ENCODE assay signal across 9 cellular contexts in genomic region chr15:72272997-72273352, GRCh38. TPM values are rescaled to one million over a fixed set of nuclear protein-coding genes. Genes with fewer than 3 reads are reported as not detected.
DNase-seq lines count a peak whose midpoint lies in the region; ATAC-seq, FAIRE-seq and TF ChIP-seq lines count a peak whose summit lies in the region.
"Had no signal": no experiment of that assay in that cellular context is flagged by ENCODE, and none has a peak within 500 bp of the region (broad histone marks: within the 10 kb centered on the region; RNA-seq: fewer than 3 reads in every experiment).

No MANE protein-coding gene starts in this region.

- H3K4me1 Mint-ChIP-seq in activated CD8-positive, alpha-beta memory T cell treated with anti-CD3 and anti-CD28 coated beads, Interleukin-2, amount 10 ng/mL, durations not matched to agents 7 days and 5 days, result peaks cover 28% of the 10 kb centered on the region
- H3K4me1 Mint-ChIP-seq in activated naive CD8-positive, alpha-beta T cell treated with anti-CD3 and anti-CD28 coated beads for 36 hours, result peaks cover 30% of the 10 kb centered on the region

- intact Hi-C loops in testis (cut with DNase I; ENCODE audit: low total_unique reads), result loop anchor here (2.0 to 10.0 kb wide), 2 partner anchors 42 to 68 kb away; partner anchors contain the start of gene PKM

- CTCF ChIA-PET in activated CD8-positive, alpha-beta memory T cell treated with anti-CD3 and anti-CD28 coated beads, Interleukin-2, amount 10 ng/mL, durations not matched to agents 7 days and 5 days (lab: Charles Lee), result interaction anchor here (0.6 to 2.1 kb wide), 11 partner anchors 11 to 529 kb away, joined by 3 to 10 read pairs (median 4); partner anchors contain the start of gene PKM

- dilution Hi-C loops in keratinocyte (cut with MboI; ENCODE audit: extremely low pct_ligation_motif_present, low sequenced_read_pairs), result no loop called here

- H3K36me3 ChIP-seq in keratinocyte (ENCODE audit: control insufficient read depth in 2 of 2, extremely low read depth in 1 of 2, insufficient read depth in 2 of 2, low read length in 2 of 2), result peaks cover 2 to 18% of the 10 kb centered on the region in 2 experiments
- no peaks in the 10 kb centered on the region for H3K36me3 ChIP-seq in testis (ENCODE audit: low read depth, missing control alignments)

- H3K4me1 ChIP-seq in keratinocyte (ENCODE audit: control insufficient read depth, extremely low read depth, insufficient read depth, low read length) (peaks cover 12% of the 10 kb centered on the region), testis (peaks cover 19% of the 10 kb centered on the region)

- peak; percentile 2 for ATAC-seq in activated CD8-positive, alpha-beta memory T cell treated with anti-CD3 and anti-CD28 coated beads, Interleukin-2, amount 10 ng/mL, durations not matched to agents 7 days and 5 days
- ATAC-seq in GM18511 (IDR thresholded peaks at IDR 0.05; ENCODE audit: unreplicated experiment) (no peak), GM21367 (IDR thresholded peaks at IDR 0.05; ENCODE audit: unreplicated experiment) (no peak), HG02571 (IDR thresholded peaks at IDR 0.05; ENCODE audit: unreplicated experiment) (no peak)

- DNase-seq in activated CD8-positive, alpha-beta memory T cell treated with anti-CD3 and anti-CD28 coated beads, Interleukin-2, amount 10 ng/mL, durations not matched to agents 7 days and 5 days, result no peak
- no peak for DNase-seq in activated CD8-positive, alpha-beta memory T cell treated with anti-CD3 and anti-CD28 coated beads, Interleukin-2, amount 50 U/mL, for 48 hours
- DNase-seq in activated naive CD8-positive, alpha-beta T cell treated with anti-CD3 and anti-CD28 coated beads for 36 hours, result no peak
- DNase-seq in keratinocyte (ENCODE audit: low read depth, low spot score) (no peak), testis (no peak)

- H3K27me3 ChIP-seq in keratinocyte (ENCODE audit: control insufficient read depth, extremely low read depth, insufficient read depth, low read length) (no peaks in the 10 kb centered on the region), testis (no peaks in the 10 kb centered on the region)

- H3K9me3 Mint-ChIP-seq in activated CD8-positive, alpha-beta memory T cell treated with anti-CD3 and anti-CD28 coated beads, Interleukin-2, amount 10 ng/mL, durations not matched to agents 7 days and 5 days (ENCODE audit: low read depth), result no peaks in the 10 kb centered on the region
- H3K9me3 Mint-ChIP-seq in activated naive CD8-positive, alpha-beta T cell treated with anti-CD3 and anti-CD28 coated beads for 36 hours, result no peaks in the 10 kb centered on the region

- peaks cover 6% of the 10 kb centered on the region for H3K36me3 Mint-ChIP-seq in activated CD8-positive, alpha-beta memory T cell treated with anti-CD3 and anti-CD28 coated beads, Interleukin-2, amount 10 ng/mL, durations not matched to agents 7 days and 5 days
- H3K36me3 Mint-ChIP-seq in activated naive CD8-positive, alpha-beta T cell treated with anti-CD3 and anti-CD28 coated beads for 36 hours, result peaks cover 17% of the 10 kb centered on the region

- H3K9me1 ChIP-seq in keratinocyte (ENCODE audit: control insufficient read depth, extremely low read depth, insufficient read depth, low read length), result no peaks in the 10 kb centered on the region

- peaks cover 15% of the 10 kb centered on the region for H3K79me2 ChIP-seq in keratinocyte (ENCODE audit: control insufficient read depth, insufficient read depth, low read length)

- H3K4me2 ChIP-seq in keratinocyte (ENCODE audit: control insufficient read depth, extremely low read depth, insufficient read depth, low read depth, low read length), result peak overlapping the region; percentile 94

- WGBS in testis, 2 donors, result 16 to 33% methylated on average over 10 of the region's 10 CpGs

- peak overlapping the region; percentile 87 for H3K27ac Mint-ChIP-seq in activated CD8-positive, alpha-beta memory T cell treated with anti-CD3 and anti-CD28 coated beads, Interleukin-2, amount 10 ng/mL, durations not matched to agents 7 days and 5 days
- peak overlapping the region; percentile 89 for H3K27ac Mint-ChIP-seq in activated naive CD8-positive, alpha-beta T cell treated with anti-CD3 and anti-CD28 coated beads for 36 hours

- H3K27me3 Mint-ChIP-seq in activated CD8-positive, alpha-beta memory T cell treated with anti-CD3 and anti-CD28 coated beads, Interleukin-2, amount 10 ng/mL, durations not matched to agents 7 days and 5 days, result no peaks in the 10 kb centered on the region
- H3K27me3 Mint-ChIP-seq in activated naive CD8-positive, alpha-beta T cell treated with anti-CD3 and anti-CD28 coated beads for 36 hours, result no peaks in the 10 kb centered on the region

- peak overlapping the region; percentile 82 for H3K4me3 Mint-ChIP-seq in activated CD8-positive, alpha-beta memory T cell treated with anti-CD3 and anti-CD28 coated beads, Interleukin-2, amount 10 ng/mL, durations not matched to agents 7 days and 5 days
- H3K4me3 Mint-ChIP-seq in activated naive CD8-positive, alpha-beta T cell treated with anti-CD3 and anti-CD28 coated beads for 36 hours, result peak overlapping the region; percentile 81

- H2AFZ ChIP-seq in keratinocyte (ENCODE audit: control insufficient read depth, low read length), result peak overlapping the region; percentile 84

- TF ChIP-seq POLR2A in testis (IDR thresholded peaks at IDR 0.05), result no peak

- FAIRE-seq in keratinocyte (lab: Jason Lieb, UNC), result peak; percentile 17
- FAIRE-seq: colon had no signal

- H3K4me3 ChIP-seq in keratinocyte (ENCODE audit: control insufficient read depth in 2 of 3, extremely low read depth in 1 of 3, insufficient read depth in 2 of 3, low read depth in 1 of 3, low read length in 3 of 3), result peak overlapping the region; percentile 72 to 83 (median 78)
- peak overlapping the region; percentile 81 to 89 for H3K4me3 ChIP-seq in testis

- H3K27ac ChIP-seq in keratinocyte (ENCODE audit: control insufficient read depth, insufficient read depth, low read length) (peak overlapping the region; percentile 51), testis (peak overlapping the region; percentile 26 to 92)

- no peaks in the 10 kb centered on the region for H3K9me3 ChIP-seq in keratinocyte (ENCODE audit: control insufficient read depth, low read depth, low read length)
- H3K9me3 ChIP-seq in testis, result no peaks in the 10 kb centered on the region

- peak overlapping the region; percentile 83 for H3K9ac ChIP-seq in keratinocyte (ENCODE audit: control insufficient read depth, extremely low read depth, insufficient read depth, low read length)

- TF ChIP-seq CTCF in keratinocyte (optimal IDR thresholded peaks at IDR 0.05 in 1 of 3, IDR thresholded peaks at IDR 0.05 in 1 of 3, conservative IDR thresholded peaks at IDR 0.05 in 1 of 3; ENCODE audit: extremely low read depth in 1 of 3, insufficient read depth in 2 of 3, low read length in 3 of 3) (no peak), testis (IDR thresholded peaks at IDR 0.05) (no peak)

- no peaks in the 10 kb centered on the region for H4K20me1 ChIP-seq in keratinocyte (ENCODE audit: control insufficient read depth, extremely low read depth, insufficient read depth, low read length)

RNA-seq across cellular contexts. Expression of gene PARP6, which starts 0.6 kb away (rescaled TPM):
- total RNA-seq in activated CD8-positive, alpha-beta memory T cell treated with anti-CD3 and anti-CD28 coated beads, Interleukin-2, amount 10 ng/mL, durations not matched to agents 7 days and 5 days, result 10 to 100 TPM; 55.5 to 66.6 TPM
- 10 to 100 TPM; 43.0 to 47.3 TPM for total RNA-seq in activated naive CD8-positive, alpha-beta T cell treated with anti-CD3 and anti-CD28 coated beads for 36 hours
- polyA plus RNA-seq in keratinocyte (36.8 to 55.4 TPM (median 51.0 TPM) in 3 replicates), testis (ENCODE audit: insufficient read depth, low read depth, low replicate concordance) (190 TPM)
- 19.4 TPM for polyA plus RNA-seq in keratinocyte (2011; ENCODE audit: low read depth)
- polyA plus RNA-seq in keratinocyte (2011; cell fraction: cytosol; rRNA removed), result 36.0 and 39.2 TPM in 2 replicates
- 150 and 170 TPM in 2 replicates for polyA plus RNA-seq in keratinocyte (2011; cell fraction: nucleus; rRNA removed)
- 24.1 and 47.9 TPM in 2 replicates for polyA plus RNA-seq in keratinocyte (2012; ENCODE audit: low replicate concordance)
- 39.9 to 51.6 TPM (median 42.5 TPM) in 3 replicates for polyA minus RNA-seq in keratinocyte
- 15.7 TPM for polyA minus RNA-seq in keratinocyte (2011; cell fraction: cytosol; rRNA and poly(A)+ RNA removed)
- polyA minus RNA-seq in keratinocyte (2011; cell fraction: nucleus; rRNA and poly(A)+ RNA removed), result 16.6 and 29.8 TPM in 2 replicates
- 100 to 1,000 TPM; 114 to 182 TPM for total RNA-seq in testis

RNA-seq across cellular contexts. Expression of gene PKM, which starts 42.0 kb away (rescaled TPM):
- total RNA-seq in activated CD8-positive, alpha-beta memory T cell treated with anti-CD3 and anti-CD28 coated beads, Interleukin-2, amount 10 ng/mL, durations not matched to agents 7 days and 5 days, result 1,000 to 10,000 TPM; 1,010 to 1,764 TPM
- total RNA-seq in activated naive CD8-positive, alpha-beta T cell treated with anti-CD3 and anti-CD28 coated beads for 36 hours, result 1,000 to 10,000 TPM; 2,301 to 2,323 TPM
- polyA plus RNA-seq in keratinocyte (3,138 to 3,414 TPM (median 3,352 TPM) in 3 replicates), testis (ENCODE audit: insufficient read depth, low read depth, low replicate concordance) (602 TPM)
- 1,668 TPM for polyA plus RNA-seq in keratinocyte (2011; ENCODE audit: low read depth)
- 2,535 and 3,357 TPM in 2 replicates for polyA plus RNA-seq in keratinocyte (2011; cell fraction: cytosol; rRNA removed)
- polyA plus RNA-seq in keratinocyte (2011; cell fraction: nucleus; rRNA removed), result 3,051 and 3,212 TPM in 2 replicates
- polyA plus RNA-seq in keratinocyte (2012; ENCODE audit: low replicate concordance), result 1,288 and 3,147 TPM in 2 replicates
- polyA minus RNA-seq in keratinocyte, result 3,399 to 4,327 TPM (median 3,658 TPM) in 3 replicates
- 3,179 TPM for polyA minus RNA-seq in keratinocyte (2011; cell fraction: cytosol; rRNA and poly(A)+ RNA removed)
- 1,903 and 2,240 TPM in 2 replicates for polyA minus RNA-seq in keratinocyte (2011; cell fraction: nucleus; rRNA and poly(A)+ RNA removed)
- total RNA-seq in testis, result 100 to 1,000 TPM; 521 to 530 TPM

RNA-seq across cellular contexts. Expression of gene CELF6, which starts 47.0 kb away (rescaled TPM):
- total RNA-seq in activated CD8-positive, alpha-beta memory T cell treated with anti-CD3 and anti-CD28 coated beads, Interleukin-2, amount 10 ng/mL, durations not matched to agents 7 days and 5 days, result under 1 TPM; 0.29 to 0.33 TPM
- under 1 TPM; 0.16 TPM for total RNA-seq in activated naive CD8-positive, alpha-beta T cell treated with anti-CD3 and anti-CD28 coated beads for 36 hours
- 0.04 to 0.12 TPM in 2 of 3 replicates, not detected in the other for polyA plus RNA-seq in keratinocyte
- 0.47 TPM for polyA plus RNA-seq in keratinocyte (2011; ENCODE audit: low read depth)
- polyA plus RNA-seq in keratinocyte (2011; cell fraction: cytosol; rRNA removed), result 0.04 TPM in 1 of 2 replicates, not detected in the other
- polyA plus RNA-seq in keratinocyte (2011; cell fraction: nucleus; rRNA removed), result 0.79 and 0.81 TPM in 2 replicates
- 0.42 TPM in 1 of 2 replicates, not detected in the other for polyA plus RNA-seq in keratinocyte (2012; ENCODE audit: low replicate concordance)
- 0.06 to 0.20 TPM (median 0.16 TPM) in 3 replicates for polyA minus RNA-seq in keratinocyte
- not detected for polyA minus RNA-seq in keratinocyte (2011; cell fraction: cytosol; rRNA and poly(A)+ RNA removed)
- not detected in 2 replicates for polyA minus RNA-seq in keratinocyte (2011; cell fraction: nucleus; rRNA and poly(A)+ RNA removed)
- 10 to 100 TPM; 19.2 to 22.0 TPM for total RNA-seq in testis
- 10.1 TPM for polyA plus RNA-seq in testis (ENCODE audit: insufficient read depth, low read depth, low replicate concordance)

Comparison
In these comparisons a context has a peak if more than half of its experiments do, and no peak if none do; other contexts are left out.
1. RNA of gene CELF6, which starts 47.0 kb away (total RNA-seq): 19.2 to 22.0 TPM in testis; 0.29 to 0.33 TPM in activated CD8-positive, alpha-beta memory T cell treated with anti-CD3 and anti-CD28 coated beads, Interleukin-2, amount 10 ng/mL, durations not matched to agents 7 days and 5 days and 0.16 TPM in activated naive CD8-positive, alpha-beta T cell treated with anti-CD3 and anti-CD28 coated beads for 36 hours; every median in the first group is over 10 times any median in the second.